ENCODE assay signal across 8 cellular contexts in genomic region chr19:1259873-1260748, GRCh38. TPM values are rescaled to one million over a fixed set of nuclear protein-coding genes. Genes with fewer than 3 reads are reported as not detected.
DNase-seq lines count a peak whose midpoint lies in the region; ATAC-seq and TF ChIP-seq lines count a peak whose summit lies in the region.

No MANE protein-coding gene starts in this region.

- TF ChIP-seq CTCF in esophagus squamous epithelium (IDR thresholded peaks at IDR 0.05) (no peak), prostate gland (IDR thresholded peaks at IDR 0.05) (no peak)

- CTCF ChIA-PET in activated CD4-positive, alpha-beta memory T cell treated with anti-CD3 and anti-CD28 coated beads, Interleukin-2, amount 10 ng/mL, durations not matched to agents 7 days and 5 days (lab: Charles Lee): interaction anchor here (0.8 to 11.2 kb wide), 2 partner anchors 15 to 19 kb away, joined by 3 to 412 read pairs; partner anchors contain the start of gene ATP5F1D

- H3K36me3 Mint-ChIP-seq in activated CD4-positive, alpha-beta memory T cell treated with anti-CD3 and anti-CD28 coated beads, Interleukin-2, amount 10 ng/mL, durations not matched to agents 7 days and 5 days (ENCODE audit: low read depth): peaks cover 43% of the 10 kb centered on the region

- peaks cover 55% of the 10 kb centered on the region for H3K4me1 Mint-ChIP-seq in activated CD4-positive, alpha-beta memory T cell treated with anti-CD3 and anti-CD28 coated beads, Interleukin-2, amount 10 ng/mL, durations not matched to agents 7 days and 5 days

- no peaks in the 10 kb centered on the region for H3K27me3 ChIP-seq in esophagus squamous epithelium
- H3K27me3 ChIP-seq in prostate gland (replicated peaks; ENCODE audit: insufficient read depth): no peaks in the 10 kb centered on the region

- peak overlapping the region; percentile 61 to 72 (median 70) for H3K4me3 ChIP-seq in esophagus squamous epithelium
- peak overlapping the region in 1 of 2 donors; percentile 45 for H3K4me3 ChIP-seq in prostate gland

- peaks cover 73 to 100% (median 81%) of the 10 kb centered on the region in 3 donors for H3K4me1 ChIP-seq in esophagus squamous epithelium
- H3K4me1 ChIP-seq in prostate gland (replicated peaks): peaks cover 43% of the 10 kb centered on the region

- H3K9me3 Mint-ChIP-seq in activated CD4-positive, alpha-beta memory T cell treated with anti-CD3 and anti-CD28 coated beads, Interleukin-2, amount 10 ng/mL, durations not matched to agents 7 days and 5 days: no peaks in the 10 kb centered on the region

- TF ChIP-seq POLR2A in esophagus squamous epithelium (IDR thresholded peaks at IDR 0.05) (peak in 1 of 4 donors; percentile 8), prostate gland (IDR thresholded peaks at IDR 0.05) (peak; percentile 9)

- intact Hi-C loops in esophagus squamous epithelium (cut with DNase I) (no loop called here), prostate gland (cut with DNase I) (no loop called here)

- ATAC-seq in GM18873 (IDR thresholded peaks at IDR 0.05; ENCODE audit: low FRiP score, unreplicated experiment) (peak; percentile 12), HG03159 (IDR thresholded peaks at IDR 0.05; ENCODE audit: unreplicated experiment) (peak; percentile 11)

- POLR2A ChIA-PET in activated CD4-positive, alpha-beta memory T cell treated with anti-CD3 and anti-CD28 coated beads, Interleukin-2, amount 10 ng/mL, durations not matched to agents 7 days and 5 days (lab: Charles Lee): interaction anchor here (1.0 to 10.9 kb wide), 9 partner anchors 8 to 193 kb away, joined by 3 to 162 read pairs (median 5); partner anchors contain the start of genes ARHGAP45, CIRBP and FAM174C

- peaks cover 19 to 35% (median 20%) of the 10 kb centered on the region in 3 donors for H3K36me3 ChIP-seq in esophagus squamous epithelium
- peaks cover 8 to 19% of the 10 kb centered on the region in 2 donors for H3K36me3 ChIP-seq in prostate gland

- H3K27ac ChIP-seq in esophagus squamous epithelium (peak overlapping the region; percentile 97 to 99 (median 98)), prostate gland (peak overlapping the region; percentile 89 to 100)

- peak overlapping the region; percentile 93 for H3K4me3 Mint-ChIP-seq in activated CD4-positive, alpha-beta memory T cell treated with anti-CD3 and anti-CD28 coated beads, Interleukin-2, amount 10 ng/mL, durations not matched to agents 7 days and 5 days

- H3K27ac Mint-ChIP-seq in activated CD4-positive, alpha-beta memory T cell treated with anti-CD3 and anti-CD28 coated beads, Interleukin-2, amount 10 ng/mL, durations not matched to agents 7 days and 5 days: peak overlapping the region; percentile 98

- no peaks in the 10 kb centered on the region for H3K27me3 Mint-ChIP-seq in activated CD4-positive, alpha-beta memory T cell treated with anti-CD3 and anti-CD28 coated beads, Interleukin-2, amount 10 ng/mL, durations not matched to agents 7 days and 5 days

- peak; percentile 70 for DNase-seq in activated CD4-positive, alpha-beta memory T cell treated with anti-CD3 and anti-CD28 coated beads, Interleukin-2, amount 10 ng/mL, durations not matched to agents 7 days and 5 days
- DNase-seq in esophagus squamous epithelium (lab: John Stamatoyannopoulos, UW) (no peak), prostate gland (ENCODE audit: low spot score) (no peak), ureter (ENCODE audit: low spot score) (no peak), germinal center (ENCODE audit: low spot score) (no peak), NCI-H2171 treated with DMSO at 0.1 percent for 48 hours (lab: John Stamatoyannopoulos, UW) (no peak)

- H3K9me3 ChIP-seq in esophagus squamous epithelium (no peaks in the 10 kb centered on the region), prostate gland (no peaks in the 10 kb centered on the region)

- WGBS in esophagus squamous epithelium, 2 donors: 10 to 18% methylated on average over 1 to 8 of the region's 33 CpGs
- 21% methylated on average over 22 of the region's 33 CpGs for WGBS in prostate gland

RNA-seq across cellular contexts. Expression of gene CIRBP, which starts 9.0 kb away (rescaled TPM):
- 100 to 1,000 TPM; 203 to 204 TPM for total RNA-seq in activated CD4-positive, alpha-beta memory T cell treated with anti-CD3 and anti-CD28 coated beads, Interleukin-2, amount 10 ng/mL, durations not matched to agents 7 days and 5 days
- 100 to 1,000 TPM; 116 to 415 (median 238) TPM for total RNA-seq in esophagus squamous epithelium
- 100 to 1,000 TPM; 753 to 863 TPM for total RNA-seq in prostate gland
- 524 TPM for total RNA-seq in ureter

RNA-seq across cellular contexts. Expression of gene MIDN, which starts 11.7 kb away (rescaled TPM):
- 10 to 100 TPM; 86.2 to 88.6 TPM for total RNA-seq in activated CD4-positive, alpha-beta memory T cell treated with anti-CD3 and anti-CD28 coated beads, Interleukin-2, amount 10 ng/mL, durations not matched to agents 7 days and 5 days
- 10 to 100 TPM; 12.4 to 65.0 (median 40.4) TPM for total RNA-seq in esophagus squamous epithelium
- 10 to 100 TPM; 35.8 to 42.9 TPM for total RNA-seq in prostate gland
- 121 TPM for total RNA-seq in ureter

RNA-seq across cellular contexts. Expression of gene FAM174C, which starts 15.2 kb away (rescaled TPM):
- total RNA-seq in activated CD4-positive, alpha-beta memory T cell treated with anti-CD3 and anti-CD28 coated beads, Interleukin-2, amount 10 ng/mL, durations not matched to agents 7 days and 5 days: 10 to 100 TPM; 45.9 to 50.1 TPM
- total RNA-seq in esophagus squamous epithelium: 10 to 100 TPM; 31.5 to 69.8 (median 50.5) TPM
- total RNA-seq in prostate gland: 10 to 100 TPM; 95.1 to 98.7 TPM
- 47.5 TPM for total RNA-seq in ureter

RNA-seq across cellular contexts. Expression of gene ATP5F1D, which starts 18.6 kb away (rescaled TPM):
- total RNA-seq in activated CD4-positive, alpha-beta memory T cell treated with anti-CD3 and anti-CD28 coated beads, Interleukin-2, amount 10 ng/mL, durations not matched to agents 7 days and 5 days: 100 to 1,000 TPM; 171 to 173 TPM
- 100 to 1,000 TPM in 3 of 4 donors, 10 to 100 TPM in 1; 83.4 to 171 (median 132) TPM for total RNA-seq in esophagus squamous epithelium
- 100 to 1,000 TPM; 109 to 151 TPM for total RNA-seq in prostate gland
- total RNA-seq in ureter: 144 TPM

RNA-seq across cellular contexts. Expression of gene CBARP, which starts 22.3 kb away (rescaled TPM):
- total RNA-seq in activated CD4-positive, alpha-beta memory T cell treated with anti-CD3 and anti-CD28 coated beads, Interleukin-2, amount 10 ng/mL, durations not matched to agents 7 days and 5 days: under 1 TPM; 0.35 to 0.55 TPM
- 1 to 10 TPM in 3 of 4 donors, under 1 TPM in 1; 0.38 to 1.6 (median 1.2) TPM for total RNA-seq in esophagus squamous epithelium
- total RNA-seq in prostate gland: 1 to 10 TPM in 1 of 2 donors, under 1 TPM in 1; 0.68 to 4.4 TPM
- total RNA-seq in ureter: 0.73 TPM
